ENCODE assay signal across 4 cellular contexts in genomic region chr16:7504844-7505243, GRCh38.
"Had no signal": no experiment of that assay in that cellular context is flagged by ENCODE, and none has a peak within 500 bp of the region (broad histone marks: within the 10 kb centered on the region; RNA-seq: fewer than 3 reads in every experiment).

No MANE protein-coding gene starts in this region.

- H3K4me3 Mint-ChIP-seq: GM23338, H9 had no signal

- H3K27ac Mint-ChIP-seq: GM23338, H9 had no signal

- DNase-seq: H9, HCEC 1CT, IMR-90 had no signal

- H3K4me3 ChIP-seq: GM23338 had no signal

- ATAC-seq: GM23338 had no signal

- H3K9me3 Mint-ChIP-seq: GM23338, H9 had no signal
